Comparison of ENCODE assay signal across 17 cellular contexts in the genomic region with DNA sequence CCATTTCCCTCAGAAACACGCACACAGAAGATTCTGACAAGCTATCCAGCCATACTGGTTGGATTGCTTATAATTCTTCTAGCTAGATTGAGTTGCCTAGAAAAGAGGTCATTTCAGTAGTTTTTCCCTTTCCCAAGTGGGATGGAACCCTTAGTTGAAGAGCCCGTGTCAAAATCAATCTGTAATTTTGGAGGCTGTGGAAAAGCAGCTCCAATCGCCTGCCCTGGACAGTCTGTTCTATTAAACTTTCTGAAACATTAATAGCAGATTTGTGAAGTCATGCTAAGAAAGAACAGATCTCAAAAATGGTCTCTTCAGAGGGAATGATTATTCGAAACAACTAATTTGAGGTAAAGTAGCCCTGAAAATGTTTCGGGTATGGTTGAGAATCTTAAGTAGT. TPM values are rescaled to one million over a fixed set of nuclear protein-coding genes. Genes with fewer than 3 reads are reported as not detected.
DNase-seq lines count a peak whose midpoint lies in the region; ATAC-seq and TF ChIP-seq lines count a peak whose summit lies in the region.
"Had no signal": no experiment of that assay in that cellular context is flagged by ENCODE, and none has a peak within 500 bp of the region (broad histone marks: within the 10 kb centered on the region; RNA-seq: fewer than 3 reads in every experiment).

No MANE protein-coding gene starts in this region.

- no peak for TF ChIP-seq POLR2A in suprapubic skin (IDR thresholded peaks at IDR 0.05)

- no peak overlapping the region for H3K4ac ChIP-seq in mesendoderm (ENCODE audit: low read depth, low read length)

- H3K27ac Mint-ChIP-seq in HFFc6: peak overlapping the region; percentile 57; the same call in 1 of the 2 replicates
- peak overlapping the region; percentile 56 for H3K27ac Mint-ChIP-seq in T-helper 17 cell
- no peak overlapping the region for H3K27ac Mint-ChIP-seq in endodermal cell
- H3K27ac Mint-ChIP-seq: B cell; CD4-positive, CD25-positive, alpha-beta regulatory T cell; CD8-positive, alpha-beta T cell had no signal

- H3K9me3 Mint-ChIP-seq in HFFc6: peaks cover 4% of the 10 kb centered on the region; the same call in 1 of the 2 replicates
- H3K9me3 Mint-ChIP-seq in endodermal cell: peaks cover 2% of the 10 kb centered on the region

- H3K9me3 ChIP-seq in T-helper 17 cell (ENCODE audit: control insufficient read depth, low read length, poor library complexity, severe bottlenecking) (no peaks in the 10 kb centered on the region), suprapubic skin (no peaks in the 10 kb centered on the region), endodermal cell (ENCODE audit: control insufficient read depth, low read length) (no peaks in the 10 kb centered on the region)
- H3K9me3 ChIP-seq: BLaER1, Caco-2 had no signal

- H3K36me3 ChIP-seq in suprapubic skin (no peaks in the 10 kb centered on the region), mesendoderm (ENCODE audit: control insufficient read depth, insufficient read depth, low read length) (no peaks in the 10 kb centered on the region), endodermal cell (ENCODE audit: control insufficient read depth, insufficient read depth, low read length) (no peaks in the 10 kb centered on the region)
- H3K36me3 ChIP-seq: BLaER1 had no signal

- no peak overlapping the region for H4K8ac ChIP-seq in mesendoderm (ENCODE audit: low read depth, low read length)

- H3K36me3 Mint-ChIP-seq in HFFc6 (ENCODE audit: low read depth) (peaks cover 76% of the 10 kb centered on the region), T-helper 17 cell (ENCODE audit: low read depth) (peaks cover 3% of the 10 kb centered on the region), endodermal cell (ENCODE audit: low read depth) (no peaks in the 10 kb centered on the region)
- H3K36me3 Mint-ChIP-seq: CD4-positive, CD25-positive, alpha-beta regulatory T cell; CD8-positive, alpha-beta T cell had no signal

- no peak for TF ChIP-seq CTCF in HFFc6 (IDR thresholded peaks at IDR 0.05)
- no peak for TF ChIP-seq CTCF in suprapubic skin (IDR thresholded peaks at IDR 0.05)
- no peak for TF ChIP-seq CTCF in endodermal cell (conservative IDR thresholded peaks at IDR 0.05)

- H3K18ac ChIP-seq in mesendoderm (ENCODE audit: low read length): no peak overlapping the region

- no peak overlapping the region for H3K4me2 ChIP-seq in mesendoderm (ENCODE audit: low read length)
- H3K4me2 ChIP-seq: BLaER1 had no signal

- no peak overlapping the region for H3K23ac ChIP-seq in mesendoderm (ENCODE audit: low read length)

- H3K27me3 ChIP-seq in suprapubic skin (no peaks in the 10 kb centered on the region), mesendoderm (ENCODE audit: insufficient read depth, low read length, poor library complexity) (no peaks in the 10 kb centered on the region), endodermal cell (ENCODE audit: control insufficient read depth, insufficient read depth, low read length, poor library complexity, severe bottlenecking) (no peaks in the 10 kb centered on the region)
- H3K27me3 ChIP-seq: BLaER1 had no signal

- DNase-seq in HFFc6 (no peak), T-helper 17 cell (no peak), suprapubic skin (ENCODE audit: low spot score in 2 of 2) (no peak), mesendoderm (no peak), SIG-M5 (lab: John Stamatoyannopoulos, UW) (no peak), endodermal cell (no peak)
- DNase-seq: Caco-2; CD4-positive, CD25-positive, alpha-beta regulatory T cell; CD8-positive, alpha-beta T cell; DMS153; DND-41; H7; HCEC 1CT had no signal

- H2AK5ac ChIP-seq in mesendoderm (ENCODE audit: low read length): no peak overlapping the region

- H3K9ac ChIP-seq in mesendoderm (ENCODE audit: low read length): no peak overlapping the region
- H3K9ac ChIP-seq in endodermal cell (ENCODE audit: extremely low read depth, low read length, poor library complexity, severe bottlenecking): no peak overlapping the region
- H3K9ac ChIP-seq: BLaER1 had no signal

- H3K27me3 Mint-ChIP-seq in HFFc6 (ENCODE audit: insufficient read depth) (no peaks in the 10 kb centered on the region; the same call in 1 of the 2 replicates), T-helper 17 cell (no peaks in the 10 kb centered on the region), endodermal cell (ENCODE audit: insufficient read depth) (no peaks in the 10 kb centered on the region)
- H3K27me3 Mint-ChIP-seq: B cell had no signal

- H2BK15ac ChIP-seq in mesendoderm (replicated peaks; ENCODE audit: low read depth): no peak overlapping the region

- no peaks in the 10 kb centered on the region for H3K79me1 ChIP-seq in mesendoderm (ENCODE audit: low read length)

- H2BK5ac ChIP-seq in mesendoderm (ENCODE audit: low read length): no peak overlapping the region

- no peak for ATAC-seq in T-helper 17 cell
- ATAC-seq: CD8-positive, alpha-beta T cell had no signal

- H4K5ac ChIP-seq in mesendoderm (ENCODE audit: low read length): no peak overlapping the region

- no peak for TF ChIP-seq EP300 in suprapubic skin (IDR thresholded peaks at IDR 0.05)

- no peaks in the 10 kb centered on the region for H3K79me2 ChIP-seq in mesendoderm (ENCODE audit: control insufficient read depth, insufficient read depth, low read length)

- no peak overlapping the region for H2BK120ac ChIP-seq in mesendoderm (ENCODE audit: low read depth, low read length)

- H3K4me1 Mint-ChIP-seq in HFFc6 (ENCODE audit: low read depth): peaks cover 78% of the 10 kb centered on the region
- H3K4me1 Mint-ChIP-seq in T-helper 17 cell: peaks cover 10% of the 10 kb centered on the region
- no peaks in the 10 kb centered on the region for H3K4me1 Mint-ChIP-seq in endodermal cell

- H3K4me3 ChIP-seq in suprapubic skin (no peak overlapping the region), mesendoderm (ENCODE audit: low read length) (no peak overlapping the region), endodermal cell (ENCODE audit: low read length) (no peak overlapping the region)
- H3K4me3 ChIP-seq: BLaER1 had no signal

- H3K27ac ChIP-seq in suprapubic skin (peak overlapping the region; percentile 27), mesendoderm (ENCODE audit: low read depth, low read length) (no peak overlapping the region), endodermal cell (ENCODE audit: low read depth, low read length) (no peak overlapping the region)
- H3K27ac ChIP-seq: 22Rv1, BLaER1, C4-2B had no signal

- H3K56ac ChIP-seq in mesendoderm (ENCODE audit: low read length): no peak overlapping the region

- H3K4me3 Mint-ChIP-seq in HFFc6: no peak overlapping the region
- no peak overlapping the region for H3K4me3 Mint-ChIP-seq in T-helper 17 cell
- no peak overlapping the region for H3K4me3 Mint-ChIP-seq in endodermal cell
- H3K4me3 Mint-ChIP-seq: B cell; CD4-positive, CD25-positive, alpha-beta regulatory T cell; CD8-positive, alpha-beta T cell had no signal

- H3K4me1 ChIP-seq in suprapubic skin: peaks cover 8% of the 10 kb centered on the region
- H3K4me1 ChIP-seq in mesendoderm (ENCODE audit: control insufficient read depth, low read depth, low read length): no peaks in the 10 kb centered on the region
- no peaks in the 10 kb centered on the region for H3K4me1 ChIP-seq in endodermal cell (ENCODE audit: control insufficient read depth, insufficient read depth, low read length)
- H3K4me1 ChIP-seq: BLaER1, Caco-2 had no signal

- WGBS in suprapubic skin: 90% methylated on average over 5 of the region's 5 CpGs
- no CpG with 5 or more reads among the region's 5 CpGs for WGBS in mesendoderm (ENCODE audit: extremely low coverage, insufficient coverage, low lambda C conversion rate)
- 92 to 100% methylated on average over 3 to 5 of the region's 5 CpGs for WGBS in endodermal cell (ENCODE audit: insufficient coverage in 1 of 2, insufficient read length in 1 of 2), 2 experiments

RNA-seq across cellular contexts. Expression of a gene that starts 29.3 kb away (rescaled TPM):
- 100 to 1,000 TPM in 4 of 6 experiments, 10 to 100 TPM in 2; 78.0 to 131 (median 114) TPM for total RNA-seq in HFFc6 (2021; fragmentation: NEBNext Ultra II Directional; extraction: Animal tissue kit (Norgen Biotek cat#: 25700))
- total RNA-seq in T-helper 17 cell (1 to 10 TPM; 2.3 to 2.4 TPM), suprapubic skin (1 to 10 TPM in 2 of 4 donors, under 1 TPM in 2; 0.76 to 1.2 (median 0.93) TPM), endodermal cell (1 to 10 TPM; 6.4 to 7.6 TPM)
- polyA plus RNA-seq in mesendoderm (2013, experiment 1 of 2): 7.8 TPM
- 7.8 TPM for polyA plus RNA-seq in mesendoderm (2013, experiment 2 of 2)
- polyA plus RNA-seq in endodermal cell (2013, experiment 1 of 2): 8.0 TPM
- polyA plus RNA-seq in endodermal cell (2013, experiment 2 of 2): 7.5 TPM

Comparison
In these comparisons a context has a peak if more than half of its experiments do, and no peak if none do; other contexts are left out.
1. RNA of a gene that starts 29.3 kb away (total RNA-seq): 78.0 to 131 TPM in HFFc6; 6.4 to 7.6 TPM in endodermal cell, 2.3 to 2.4 TPM in T-helper 17 cell and 0.76 to 1.2 TPM in suprapubic skin; every median in the first group is over 4 times any median in the second.